1 cellular context compared by ENCODE assay signal in genomic region chr20:50915424-50915823, GRCh38.
TF ChIP-seq lines count a peak whose summit lies in the region.

No MANE protein-coding gene starts in this region.

TF ChIP-seq in SK-N-SH treated with all-trans-retinoic acid at 6 μM for 48 hours, 23 proteins besides CTCF, POLR2A, EP300 and RAD21 (continued from another document):
- no peak for TF ChIP-seq PATZ1 (CRISPR knock-in tag; IDR thresholded peaks at IDR 0.05; ENCODE audit: borderline replicate concordance)
- no peak for TF ChIP-seq GLIS3 (CRISPR knock-in tag; IDR thresholded peaks at IDR 0.05)
- no peak for TF ChIP-seq TOX (CRISPR knock-in tag; IDR thresholded peaks at IDR 0.05; ENCODE audit: borderline replicate concordance)
TF ChIP-seq in SK-N-SH treated with all-trans-retinoic acid at 6 μM for 48 hours: peak in this region for 0.
